In the genomic region with DNA sequence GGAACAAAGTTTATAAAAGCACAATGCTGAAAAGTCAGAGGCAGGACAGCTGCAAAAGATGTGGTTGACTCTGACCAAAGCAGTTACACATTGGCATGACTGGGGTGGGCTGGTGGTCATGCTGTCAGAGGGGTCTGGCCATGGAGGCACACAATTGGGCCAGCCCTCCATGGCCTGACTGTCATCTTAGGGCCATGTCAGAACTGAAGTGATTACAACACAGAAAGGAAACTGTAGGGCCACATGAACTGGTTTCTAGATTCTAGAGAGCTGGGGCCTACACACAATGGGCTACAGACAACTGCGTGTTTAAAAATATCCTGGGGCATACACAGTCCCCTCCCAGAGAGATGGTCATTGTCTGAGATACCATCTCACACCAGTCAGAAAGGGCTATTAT, we compare ENCODE assay signal across 37 cellular contexts.
"Had no signal": no experiment of that assay in that cellular context is flagged by ENCODE, and none has a peak within 500 bp of the region (broad histone marks: within the 10 kb centered on the region; RNA-seq: fewer than 3 reads in every experiment).

No MANE protein-coding gene starts in this region.

- H3K4me3 ChIP-seq: adrenal gland, body of pancreas, breast epithelium had no signal

- ATAC-seq: activated CD8-positive, alpha-beta T cell treated with anti-CD3 and anti-CD28 coated beads for 36 hours; activated naive CD4-positive, alpha-beta T cell treated with anti-CD3 and anti-CD28 coated beads, Interleukin-2, amount 50 U/mL, for 72 hours; activated T-cell treated with anti-CD3 and anti-CD28 coated beads, Interleukin-2, amount 50 U/mL, for 72 hours; activated T-helper 17 cell treated with anti-CD3 and anti-CD28 coated beads, Interleukin-2, amount 50 U/mL, for 72 hours; body of pancreas; WTC11 had no signal

- H3K4me1 ChIP-seq: adrenal gland, body of pancreas, breast epithelium had no signal

- H3K36me3 ChIP-seq: adrenal gland, brain microvascular endothelial cell, breast epithelium, WERI-Rb-1 had no signal

- H3K9me3 ChIP-seq: adrenal gland, body of pancreas, breast epithelium had no signal

- FAIRE-seq: astrocyte, TTC549 had no signal

- H3K27ac ChIP-seq: adrenal gland, body of pancreas, brain microvascular endothelial cell, breast epithelium, WERI-Rb-1 had no signal

- DNase-seq: activated CD4-positive, alpha-beta memory T cell treated with anti-CD3 and anti-CD28 coated beads for 36 hours; activated CD4-positive, alpha-beta T cell treated with anti-CD3 and anti-CD28 coated beads for 4 hours; activated CD4-positive, alpha-beta T cell treated with anti-CD3 and anti-CD28 coated beads, Interleukin-2, amount 10 ng/mL, durations not matched to agents 24 days and 14 days; activated CD4-positive, alpha-beta T cell treated with anti-CD3 and anti-CD28 coated beads, Interleukin-2, amount 50 U/mL, for 1 hour; activated CD4-positive, alpha-beta T cell treated with anti-CD3 and anti-CD28 coated beads, Interleukin-2, amount 50 U/mL, for 4 hours; activated CD4-positive, CD25-positive, alpha-beta regulatory T cell; activated CD4-positive, CD25-positive, alpha-beta regulatory T cell treated with anti-CD3 and anti-CD28 coated beads, Interleukin-2, amount 50 U/mL, for 72 hours; activated CD8-positive, alpha-beta memory T cell treated with anti-CD3 and anti-CD28 coated beads, Interleukin-2, amount 50 U/mL, for 4 hours; activated CD8-positive, alpha-beta T cell treated with anti-CD3 and anti-CD28 coated beads for 36 hours; activated effector memory CD4-positive, alpha-beta T cell treated with anti-CD3 and anti-CD28 coated beads, Interleukin-2, amount 50 U/mL, for 16 hours; activated gamma-delta T cell treated with Interleukin-2 at 50 U/mL for 16 hours; activated naive CD4-positive, alpha-beta T cell; activated naive CD4-positive, alpha-beta T cell treated with anti-CD3 and anti-CD28 coated beads for 36 hours; activated naive CD4-positive, alpha-beta T cell treated with anti-CD3 and anti-CD28 coated beads, Interleukin-2, amount 50 U/mL, for 16 hours; activated naive CD8-positive, alpha-beta T cell treated with anti-CD3 and anti-CD28 coated beads for 36 hours; activated T-cell treated with anti-CD3 and anti-CD28 coated beads for 4 hours; activated T-cell treated with anti-CD3 and anti-CD28 coated beads, Interleukin-2, amount 50 U/mL, for 1 hour; activated T-cell treated with anti-CD3 and anti-CD28 coated beads, Interleukin-2, amount 50 U/mL, for 72 hours; adrenal gland; amniotic stem cell; aorta; body of pancreas; brain microvascular endothelial cell; central memory CD4-positive, alpha-beta T cell; T-helper 1 cell; T-helper 2 cell; T-helper 9 cell; WERI-Rb-1 had no signal

- H3K27me3 Mint-ChIP-seq: activated CD4-positive, alpha-beta memory T cell treated with anti-CD3 and anti-CD28 coated beads for 36 hours; activated CD4-positive, alpha-beta T cell treated with anti-CD3 and anti-CD28 coated beads, Interleukin-2, amount 10 ng/mL, durations not matched to agents 24 days and 14 days; activated CD8-positive, alpha-beta T cell treated with anti-CD3 and anti-CD28 coated beads for 36 hours had no signal

- H3K27me3 ChIP-seq: adrenal gland, body of pancreas, brain microvascular endothelial cell, breast epithelium had no signal

- H3K4me1 Mint-ChIP-seq: activated CD4-positive, alpha-beta T cell treated with anti-CD3 and anti-CD28 coated beads, Interleukin-2, amount 10 ng/mL, durations not matched to agents 24 days and 14 days; activated naive CD8-positive, alpha-beta T cell treated with anti-CD3 and anti-CD28 coated beads for 36 hours; activated T-helper 17 cell treated with anti-CD3 and anti-CD28 coated beads, Interleukin-2, amount 50 U/mL, for 72 hours; WTC11 had no signal

- H3K36me3 Mint-ChIP-seq: activated CD4-positive, alpha-beta memory T cell treated with anti-CD3 and anti-CD28 coated beads for 36 hours; activated naive CD4-positive, alpha-beta T cell treated with anti-CD3 and anti-CD28 coated beads, Interleukin-2, amount 50 U/mL, for 72 hours; activated naive CD8-positive, alpha-beta T cell treated with anti-CD3 and anti-CD28 coated beads for 36 hours had no signal

- H3K4me3 Mint-ChIP-seq: activated CD4-positive, alpha-beta memory T cell treated with anti-CD3 and anti-CD28 coated beads for 36 hours; activated CD4-positive, alpha-beta T cell treated with anti-CD3 and anti-CD28 coated beads, Interleukin-2, amount 10 ng/mL, durations not matched to agents 24 days and 14 days; activated CD8-positive, alpha-beta T cell treated with anti-CD3 and anti-CD28 coated beads for 36 hours; activated naive CD4-positive, alpha-beta T cell treated with anti-CD3 and anti-CD28 coated beads for 36 hours; activated naive CD8-positive, alpha-beta T cell treated with anti-CD3 and anti-CD28 coated beads for 36 hours; activated T-cell treated with anti-CD3 and anti-CD28 coated beads, Interleukin-2, amount 50 U/mL, for 72 hours; activated T-helper 1 cell treated with anti-CD3 and anti-CD28 coated beads, Interleukin-12 subunit alpha, Interleukin-12 subunit beta, Interleukin-2, Interleukin-4 antibody, amounts not matched to agents 30 ng/mL and 10 ng/mL and 1 ng/mL, durations not matched to agents 14 hours and 24 hours and 36 hours; activated T-helper 17 cell treated with anti-CD3 and anti-CD28 coated beads, Interleukin-2, amount 50 U/mL, for 72 hours; T-helper 1 cell treated with Interleukin-12 subunit alpha and Interleukin-12 subunit beta and Interleukin-4 antibody, amounts not matched to agents 30 μg/mL and 1 μg/mL, for 36 hours; T-helper 2 cell treated with Interferon-gamma antibody and Interleukin-4, amounts not matched to agents 5 μg/mL and 100 μg/mL, for 36 hours; WTC11 had no signal
